In the genomic region with DNA sequence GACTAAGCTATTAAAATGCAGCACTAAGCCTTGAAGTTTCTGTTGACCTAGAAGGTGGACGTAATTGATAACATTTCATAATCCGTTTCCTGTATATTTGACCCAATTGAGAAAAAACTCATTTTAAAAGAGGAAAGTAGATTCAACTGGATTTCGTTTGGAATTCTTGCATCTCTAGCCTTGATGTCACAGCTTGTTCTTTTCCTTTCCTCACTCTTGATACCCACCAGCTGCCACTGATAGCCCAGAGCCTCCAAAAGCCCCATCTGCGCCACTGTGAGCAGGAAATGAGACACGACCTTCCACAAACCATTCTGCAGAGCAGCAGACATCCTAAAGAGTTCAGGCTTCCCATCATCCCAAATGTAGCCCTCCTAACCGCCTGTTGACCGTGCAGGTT, we compare ENCODE assay signal across 1 cellular context.
TF ChIP-seq lines count a peak whose summit lies in the region.

No MANE protein-coding gene starts in this region.

TF ChIP-seq in HepG2, 621 proteins besides CTCF, POLR2A, EP300 and RAD21 (continued from another document):
- TF ChIP-seq, protein P1, sequence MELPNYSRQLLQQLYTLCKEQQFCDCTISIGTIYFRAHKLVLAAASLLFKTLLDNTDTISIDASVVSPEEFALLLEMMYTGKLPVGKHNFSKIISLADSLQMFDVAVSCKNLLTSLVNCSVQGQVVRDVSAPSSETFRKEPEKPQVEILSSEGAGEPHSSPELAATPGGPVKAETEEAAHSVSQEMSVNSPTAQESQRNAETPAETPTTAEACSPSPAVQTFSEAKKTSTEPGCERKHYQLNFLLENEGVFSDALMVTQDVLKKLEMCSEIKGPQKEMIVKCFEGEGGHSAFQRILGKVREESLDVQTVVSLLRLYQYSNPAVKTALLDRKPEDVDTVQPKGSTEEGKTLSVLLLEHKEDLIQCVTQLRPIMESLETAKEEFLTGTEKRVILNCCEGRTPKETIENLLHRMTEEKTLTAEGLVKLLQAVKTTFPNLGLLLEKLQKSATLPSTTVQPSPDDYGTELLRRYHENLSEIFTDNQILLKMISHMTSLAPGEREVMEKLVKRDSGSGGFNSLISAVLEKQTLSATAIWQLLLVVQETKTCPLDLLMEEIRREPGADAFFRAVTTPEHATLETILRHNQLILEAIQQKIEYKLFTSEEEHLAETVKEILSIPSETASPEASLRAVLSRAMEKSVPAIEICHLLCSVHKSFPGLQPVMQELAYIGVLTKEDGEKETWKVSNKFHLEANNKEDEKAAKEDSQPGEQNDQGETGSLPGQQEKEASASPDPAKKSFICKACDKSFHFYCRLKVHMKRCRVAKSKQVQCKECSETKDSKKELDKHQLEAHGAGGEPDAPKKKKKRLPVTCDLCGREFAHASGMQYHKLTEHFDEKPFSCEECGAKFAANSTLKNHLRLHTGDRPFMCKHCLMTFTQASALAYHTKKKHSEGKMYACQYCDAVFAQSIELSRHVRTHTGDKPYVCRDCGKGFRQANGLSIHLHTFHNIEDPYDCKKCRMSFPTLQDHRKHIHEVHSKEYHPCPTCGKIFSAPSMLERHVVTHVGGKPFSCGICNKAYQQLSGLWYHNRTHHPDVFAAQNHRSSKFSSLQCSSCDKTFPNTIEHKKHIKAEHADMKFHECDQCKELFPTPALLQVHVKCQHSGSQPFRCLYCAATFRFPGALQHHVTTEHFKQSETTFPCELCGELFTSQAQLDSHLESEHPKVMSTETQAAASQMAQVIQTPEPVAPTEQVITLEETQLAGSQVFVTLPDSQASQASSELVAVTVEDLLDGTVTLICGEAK (IDR thresholded peaks at IDR 0.05), result no peak
- TF ChIP-seq, protein P1 (CRISPR knock-in tag; IDR thresholded peaks at IDR 0.05), result no peak
- TF ChIP-seq KLF12 (CRISPR knock-in tag; IDR thresholded peaks at IDR 0.05; ENCODE audit: borderline replicate concordance) (no peak), ZNF619 (CRISPR knock-in tag; IDR thresholded peaks at IDR 0.05) (no peak), ZMAT3 (CRISPR knock-in tag; conservative IDR thresholded peaks at IDR 0.05) (no peak), ZBTB21 (CRISPR knock-in tag; IDR thresholded peaks at IDR 0.05) (no peak), ZNF790 (CRISPR knock-in tag; IDR thresholded peaks at IDR 0.05; ENCODE audit: borderline replicate concordance) (no peak), PHB2 (IDR thresholded peaks at IDR 0.05; ENCODE audit: partially characterized antibody) (no peak), ZEB1 (IDR thresholded peaks at IDR 0.05; ENCODE audit: insufficient replicate concordance, low read depth) (no peak), TRIM24 (CRISPR knock-in tag; IDR thresholded peaks at IDR 0.05) (no peak), TARDBP (CRISPR knock-in tag; IDR thresholded peaks at IDR 0.05) (no peak), ZBTB7A (CRISPR knock-in tag; IDR thresholded peaks at IDR 0.05) (no peak), EHMT2 (IDR thresholded peaks at IDR 0.05; ENCODE audit: borderline replicate concordance, low read depth, low read length) (no peak)
- TF ChIP-seq, protein P2, sequence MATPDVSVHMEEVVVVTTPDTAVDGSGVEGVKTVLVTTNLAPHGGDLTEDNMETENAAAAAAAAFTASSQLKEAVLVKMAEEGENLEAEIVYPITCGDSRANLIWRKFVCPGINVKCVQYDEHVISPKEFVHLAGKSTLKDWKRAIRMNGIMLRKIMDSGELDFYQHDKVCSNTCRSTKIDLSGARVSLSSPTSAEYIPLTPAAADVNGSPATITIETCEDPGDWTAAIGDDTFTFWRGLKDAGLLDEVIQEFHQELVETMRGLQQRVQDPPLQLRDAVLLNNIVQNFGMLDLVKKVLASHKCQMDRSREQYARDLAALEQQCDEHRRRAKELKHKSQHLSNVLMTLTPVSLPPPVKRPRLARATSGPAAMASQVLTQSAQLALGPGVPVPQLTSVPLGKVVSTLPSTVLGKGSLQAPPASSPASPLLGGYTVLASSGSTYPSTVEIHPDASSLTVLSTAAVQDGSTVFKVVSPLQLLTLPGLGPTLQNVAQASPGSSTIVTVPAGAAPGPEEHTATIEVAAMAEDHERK (CRISPR knock-in tag; IDR thresholded peaks at IDR 0.05; ENCODE audit: low read depth), result no peak
- TF ChIP-seq, protein P3, sequence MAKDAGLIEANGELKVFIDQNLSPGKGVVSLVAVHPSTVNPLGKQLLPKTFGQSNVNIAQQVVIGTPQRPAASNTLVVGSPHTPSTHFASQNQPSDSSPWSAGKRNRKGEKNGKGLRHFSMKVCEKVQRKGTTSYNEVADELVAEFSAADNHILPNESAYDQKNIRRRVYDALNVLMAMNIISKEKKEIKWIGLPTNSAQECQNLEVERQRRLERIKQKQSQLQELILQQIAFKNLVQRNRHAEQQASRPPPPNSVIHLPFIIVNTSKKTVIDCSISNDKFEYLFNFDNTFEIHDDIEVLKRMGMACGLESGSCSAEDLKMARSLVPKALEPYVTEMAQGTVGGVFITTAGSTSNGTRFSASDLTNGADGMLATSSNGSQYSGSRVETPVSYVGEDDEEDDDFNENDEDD (CRISPR knock-in tag; IDR thresholded peaks at IDR 0.05; ENCODE audit: borderline replicate concordance), result no peak
